ENCODE assay signal across 11 cellular contexts in the genomic region with DNA sequence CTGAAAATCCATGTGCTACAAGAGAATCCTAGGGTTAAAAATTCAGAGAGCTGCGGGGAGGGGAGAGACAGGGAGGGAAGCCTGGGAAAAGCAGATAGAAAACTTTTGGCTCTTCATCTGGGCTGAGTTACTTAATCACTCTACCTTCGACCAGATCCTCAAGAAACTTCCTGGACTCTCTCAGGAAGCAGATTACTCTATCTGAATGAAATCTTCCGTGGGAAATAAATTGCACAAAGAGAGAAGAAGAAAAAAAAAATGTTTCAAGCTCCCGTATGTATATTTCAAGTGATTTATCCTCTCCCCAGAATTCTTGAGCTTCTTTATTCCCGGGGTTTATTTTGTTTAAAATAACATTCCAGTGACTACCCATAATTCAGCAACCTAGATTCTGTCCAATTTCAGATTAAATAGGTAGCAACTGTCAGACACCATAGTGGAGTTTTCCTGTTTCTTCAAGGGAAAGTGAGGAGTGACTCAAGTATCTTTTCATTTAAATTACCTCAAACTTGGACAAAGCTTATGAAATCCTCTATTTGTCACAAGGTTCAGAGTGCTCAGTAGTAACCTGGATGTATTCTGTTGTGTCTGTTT.
DNase-seq lines count a peak whose midpoint lies in the region; ATAC-seq and TF ChIP-seq lines count a peak whose summit lies in the region.
"Had no signal": no experiment of that assay in that cellular context is flagged by ENCODE, and none has a peak within 500 bp of the region (broad histone marks: within the 10 kb centered on the region; RNA-seq: fewer than 3 reads in every experiment).

No MANE protein-coding gene starts in this region.

- no peaks in the 10 kb centered on the region for H3K4me1 Mint-ChIP-seq in activated T-cell treated with anti-CD3 and anti-CD28 coated beads, Interleukin-2, amount 50 U/mL, for 24 hours (ENCODE audit: low read depth)

- H3K9me3 Mint-ChIP-seq in activated T-cell treated with anti-CD3 and anti-CD28 coated beads, Interleukin-2, amount 50 U/mL, for 24 hours: no peaks in the 10 kb centered on the region

- no peak overlapping the region for H3K27ac Mint-ChIP-seq in activated T-cell treated with anti-CD3 and anti-CD28 coated beads, Interleukin-2, amount 50 U/mL, for 24 hours
- H3K27ac Mint-ChIP-seq: activated naive CD4-positive, alpha-beta T cell treated with anti-CD3 and anti-CD28 coated beads, Interleukin-2, amount 50 U/mL, for 72 hours had no signal

- ATAC-seq in mucosa of descending colon (peak; percentile 39), upper lobe of right lung (no peak)
- ATAC-seq: activated naive CD4-positive, alpha-beta T cell treated with anti-CD3 and anti-CD28 coated beads, Interleukin-2, amount 50 U/mL, for 72 hours had no signal

- H3K4me3 ChIP-seq in esophagus (ENCODE audit: low read depth in 1 of 2, low read length in 2 of 2): no peak overlapping the region
- no peak overlapping the region for H3K4me3 ChIP-seq in mucosa of descending colon
- no peak overlapping the region for H3K4me3 ChIP-seq in upper lobe of right lung
- peak overlapping the region in 1 of 59 donors; percentile 21 for H3K4me3 ChIP-seq in dorsolateral prefrontal cortex

- H3K27me3 Mint-ChIP-seq in activated T-cell treated with anti-CD3 and anti-CD28 coated beads, Interleukin-2, amount 50 U/mL, for 24 hours: peaks cover 11% of the 10 kb centered on the region

- H3K4me1 ChIP-seq in esophagus (ENCODE audit: control insufficient read depth in 2 of 2, insufficient read depth in 2 of 2, low read length in 1 of 2) (peaks cover 0 to 4% of the 10 kb centered on the region in 2 donors), mucosa of descending colon (ENCODE audit: low read depth) (peaks cover 12% of the 10 kb centered on the region), upper lobe of right lung (peaks cover 13% of the 10 kb centered on the region)

- H3K36me3 ChIP-seq in esophagus (ENCODE audit: control insufficient read depth in 2 of 2, insufficient read depth in 2 of 2, low read length in 1 of 2) (no peaks in the 10 kb centered on the region), mucosa of descending colon (ENCODE audit: low read depth) (no peaks in the 10 kb centered on the region), upper lobe of right lung (no peaks in the 10 kb centered on the region)

- 9 to 11% methylated on average over 5 of the region's 5 CpGs for WGBS in esophagus, 2 donors

- TF ChIP-seq CTCF in mucosa of descending colon (IDR thresholded peaks at IDR 0.05): no peak
- no peak for TF ChIP-seq CTCF in upper lobe of right lung (IDR thresholded peaks at IDR 0.05)
- TF ChIP-seq CTCF in dorsolateral prefrontal cortex (IDR thresholded peaks at IDR 0.05 in 54 of 56, conservative IDR thresholded peaks at IDR 0.05 in 2 of 56; ENCODE audit: low read depth in 1 of 56, partially characterized antibody in 56 of 56): no peak

- H3K9me3 ChIP-seq in esophagus (ENCODE audit: control insufficient read depth in 2 of 2, insufficient read depth in 1 of 2, low read depth in 1 of 2, low read length in 1 of 2): no peaks in the 10 kb centered on the region
- H3K9me3 ChIP-seq in mucosa of descending colon: no peaks in the 10 kb centered on the region
- no peaks in the 10 kb centered on the region for H3K9me3 ChIP-seq in upper lobe of right lung

- intact Hi-C loops in mucosa of descending colon (cut with DNase I, micrococcal nuclease) (no loop called here), upper lobe of right lung (cut with DNase I) (no loop called here), dorsolateral prefrontal cortex (cut with DNase I) (no loop called here)

- no peaks in the 10 kb centered on the region for H3K27me3 ChIP-seq in esophagus (ENCODE audit: control insufficient read depth in 1 of 2, insufficient read depth in 2 of 2, low read length in 2 of 2)
- H3K27me3 ChIP-seq in upper lobe of right lung: no peaks in the 10 kb centered on the region
- H3K27me3 ChIP-seq in dorsolateral prefrontal cortex: no peaks in the 10 kb centered on the region

- H3K36me3 Mint-ChIP-seq in activated T-cell treated with anti-CD3 and anti-CD28 coated beads, Interleukin-2, amount 50 U/mL, for 24 hours (ENCODE audit: low read depth): no peaks in the 10 kb centered on the region
- H3K36me3 Mint-ChIP-seq: activated naive CD4-positive, alpha-beta T cell treated with anti-CD3 and anti-CD28 coated beads, Interleukin-2, amount 50 U/mL, for 72 hours had no signal

- no peak overlapping the region for H3K4me3 Mint-ChIP-seq in activated T-cell treated with anti-CD3 and anti-CD28 coated beads, Interleukin-2, amount 50 U/mL, for 24 hours

- H3K27ac ChIP-seq in esophagus (ENCODE audit: low read depth in 2 of 2, low read length in 1 of 2) (peak overlapping the region; percentile 53 to 72), upper lobe of right lung (peak overlapping the region; percentile 33), dorsolateral prefrontal cortex (peak overlapping the region in 2 of 59 donors; percentile 16 to 35)

- DNase-seq in NCI-H226 (peak; percentile 86), mucosa of descending colon (no peak), upper lobe of right lung (no peak), NCI-H524 treated with DMSO at 0.1 percent for 48 hours (lab: John Stamatoyannopoulos, UW) (no peak), dorsolateral prefrontal cortex (no peak), H4 (ENCODE audit: low spot score) (no peak)
- DNase-seq in activated T-cell treated with anti-CD3 and anti-CD28 coated beads, Interleukin-2, amount 50 U/mL, for 24 hours: no peak
- DNase-seq: DMS79 treated with DMSO at 0.1 percent for 48 hours, NCI-H146 had no signal
